In genomic region chr6:139638179-139638872, GRCh38 we compare ENCODE assay signal across 30 cellular contexts.
"Had no signal": no experiment of that assay in that cellular context is flagged by ENCODE, and none has a peak within 500 bp of the region (broad histone marks: within the 10 kb centered on the region; RNA-seq: fewer than 3 reads in every experiment).

No MANE protein-coding gene starts in this region.

- H3K36me3 Mint-ChIP-seq: activated naive CD8-positive, alpha-beta T cell; natural killer cell; stimulated activated naive B cell treated with anti-CD40 and anti-IgM and Interleukin-4, amounts not matched to agents 10 μg/mL and 1 μg/mL and 100 μg/mL, for 72 hours; WTC11 had no signal

- H3K27ac Mint-ChIP-seq: activated CD8-positive, alpha-beta memory T cell treated with anti-CD3 and anti-CD28 coated beads, Interleukin-2, amount 10 ng/mL, durations not matched to agents 7 days and 5 days; activated CD8-positive, alpha-beta T cell treated with anti-CD3 and anti-CD28 coated beads, Interleukin-2, amount 10 ng/mL, durations not matched to agents 7 days and 5 days; activated naive CD8-positive, alpha-beta T cell; effector memory CD8-positive, alpha-beta T cell; natural killer cell; stimulated activated naive B cell treated with anti-CD40 and anti-IgM and Interleukin-4, amounts not matched to agents 10 μg/mL and 1 μg/mL and 100 μg/mL, for 72 hours; T-helper 2 cell treated with Interferon-gamma antibody and Interleukin-4, amounts not matched to agents 5 μg/mL and 100 μg/mL, for 36 hours; WTC11 had no signal

- FAIRE-seq: colon, endothelial cell of umbilical vein, TTC549 had no signal

- DNase-seq: activated CD4-positive, alpha-beta T cell treated with anti-CD3 and anti-CD28 coated beads for 1 hour; activated CD4-positive, alpha-beta T cell treated with anti-CD3 and anti-CD28 coated beads, Interleukin-2, amount 50 U/mL, for 1 hour; activated CD8-positive, alpha-beta memory T cell treated with anti-CD3 and anti-CD28 coated beads, Interleukin-2, amount 10 ng/mL, durations not matched to agents 7 days and 5 days; activated CD8-positive, alpha-beta T cell treated with anti-CD3 and anti-CD28 coated beads, Interleukin-2, amount 10 ng/mL, durations not matched to agents 7 days and 5 days; activated effector memory CD4-positive, alpha-beta T cell treated with Interleukin-2 at 50 U/mL for 16 hours; activated naive CD4-positive, alpha-beta T cell treated with Interleukin-2 at 50 U/mL for 16 hours; anterior cingulate cortex; dorsolateral prefrontal cortex; effector memory CD8-positive, alpha-beta T cell; foreskin keratinocyte; heart right ventricle; kidney glomerular epithelial cell; lower lobe of right lung; mesenchymal stem cell; natural killer cell; psoas muscle; sigmoid colon; stimulated activated CD4-positive, alpha-beta T cell treated with anti-CD3 and anti-CD28 coated beads, Interleukin-1b, Interleukin-23, amount 100 ng/mL, for 48 hours; stimulated activated naive B cell treated with anti-CD40 and anti-IgM and Interleukin-4, amounts not matched to agents 10 μg/mL and 1 μg/mL and 100 μg/mL, for 72 hours; stomach; T-helper 1 cell; thyroid gland; upper lobe of left lung had no signal

- ATAC-seq: activated CD8-positive, alpha-beta memory T cell treated with anti-CD3 and anti-CD28 coated beads, Interleukin-2, amount 10 ng/mL, durations not matched to agents 7 days and 5 days; activated CD8-positive, alpha-beta T cell treated with anti-CD3 and anti-CD28 coated beads, Interleukin-2, amount 10 ng/mL, durations not matched to agents 7 days and 5 days; effector memory CD8-positive, alpha-beta T cell; foreskin keratinocyte; heart right ventricle; left lobe of liver; natural killer cell; psoas muscle; stimulated activated naive B cell treated with anti-CD40 and anti-IgM and Interleukin-4, amounts not matched to agents 10 μg/mL and 1 μg/mL and 100 μg/mL, for 72 hours; WTC11 had no signal

- H3K4me3 Mint-ChIP-seq: activated CD8-positive, alpha-beta memory T cell treated with anti-CD3 and anti-CD28 coated beads, Interleukin-2, amount 10 ng/mL, durations not matched to agents 7 days and 5 days; activated CD8-positive, alpha-beta T cell treated with anti-CD3 and anti-CD28 coated beads, Interleukin-2, amount 10 ng/mL, durations not matched to agents 7 days and 5 days; activated naive CD8-positive, alpha-beta T cell; effector memory CD8-positive, alpha-beta T cell; natural killer cell; stimulated activated naive B cell treated with anti-CD40 and anti-IgM and Interleukin-4, amounts not matched to agents 10 μg/mL and 1 μg/mL and 100 μg/mL, for 72 hours; T-helper 2 cell treated with Interferon-gamma antibody and Interleukin-4, amounts not matched to agents 5 μg/mL and 100 μg/mL, for 36 hours; WTC11 had no signal

- H3K4me1 Mint-ChIP-seq: WTC11 had no signal

- H3K27me3 Mint-ChIP-seq: activated CD8-positive, alpha-beta memory T cell treated with anti-CD3 and anti-CD28 coated beads, Interleukin-2, amount 10 ng/mL, durations not matched to agents 7 days and 5 days had no signal

- H3K9me3 Mint-ChIP-seq: effector memory CD8-positive, alpha-beta T cell; natural killer cell; stimulated activated naive B cell treated with anti-CD40 and anti-IgM and Interleukin-4, amounts not matched to agents 10 μg/mL and 1 μg/mL and 100 μg/mL, for 72 hours; T-helper 2 cell treated with Interferon-gamma antibody and Interleukin-4, amounts not matched to agents 5 μg/mL and 100 μg/mL, for 36 hours; WTC11 had no signal
